Comparison of ENCODE assay signal across 1 cellular context in genomic region chr22:41939981-41940852, GRCh38.
TF ChIP-seq lines count a peak whose summit lies in the region.

No MANE protein-coding gene starts in this region.

TF ChIP-seq in H1, 55 proteins besides CTCF, POLR2A, EP300 and RAD21:
- TF ChIP-seq NANOG (IDR thresholded peaks at IDR 0.05; ENCODE audit: insufficient read depth, low read depth, low read length, poor library complexity, severe bottlenecking) (no peak), KDM5A (IDR thresholded peaks at IDR 0.05; ENCODE audit: low read length) (no peak), POU5F1 (IDR thresholded peaks at IDR 0.05; ENCODE audit: low read depth, low read length) (no peak), TEAD4 (IDR thresholded peaks at IDR 0.05; ENCODE audit: low read depth, low read length) (no peak), RBBP5 (IDR thresholded peaks at IDR 0.05; ENCODE audit: borderline replicate concordance, low read depth, low read length) (no peak), BCL11A (IDR thresholded peaks at IDR 0.05; ENCODE audit: low read depth in 2 of 2, low read length in 2 of 2) (no peak)
- TF ChIP-seq, protein P1, sequence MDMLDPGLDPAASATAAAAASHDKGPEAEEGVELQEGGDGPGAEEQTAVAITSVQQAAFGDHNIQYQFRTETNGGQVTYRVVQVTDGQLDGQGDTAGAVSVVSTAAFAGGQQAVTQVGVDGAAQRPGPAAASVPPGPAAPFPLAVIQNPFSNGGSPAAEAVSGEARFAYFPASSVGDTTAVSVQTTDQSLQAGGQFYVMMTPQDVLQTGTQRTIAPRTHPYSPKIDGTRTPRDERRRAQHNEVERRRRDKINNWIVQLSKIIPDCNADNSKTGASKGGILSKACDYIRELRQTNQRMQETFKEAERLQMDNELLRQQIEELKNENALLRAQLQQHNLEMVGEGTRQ (IDR thresholded peaks at IDR 0.05; ENCODE audit: low read length), result no peak
